Comparison of ENCODE assay signal across 11 cellular contexts in the genomic region with DNA sequence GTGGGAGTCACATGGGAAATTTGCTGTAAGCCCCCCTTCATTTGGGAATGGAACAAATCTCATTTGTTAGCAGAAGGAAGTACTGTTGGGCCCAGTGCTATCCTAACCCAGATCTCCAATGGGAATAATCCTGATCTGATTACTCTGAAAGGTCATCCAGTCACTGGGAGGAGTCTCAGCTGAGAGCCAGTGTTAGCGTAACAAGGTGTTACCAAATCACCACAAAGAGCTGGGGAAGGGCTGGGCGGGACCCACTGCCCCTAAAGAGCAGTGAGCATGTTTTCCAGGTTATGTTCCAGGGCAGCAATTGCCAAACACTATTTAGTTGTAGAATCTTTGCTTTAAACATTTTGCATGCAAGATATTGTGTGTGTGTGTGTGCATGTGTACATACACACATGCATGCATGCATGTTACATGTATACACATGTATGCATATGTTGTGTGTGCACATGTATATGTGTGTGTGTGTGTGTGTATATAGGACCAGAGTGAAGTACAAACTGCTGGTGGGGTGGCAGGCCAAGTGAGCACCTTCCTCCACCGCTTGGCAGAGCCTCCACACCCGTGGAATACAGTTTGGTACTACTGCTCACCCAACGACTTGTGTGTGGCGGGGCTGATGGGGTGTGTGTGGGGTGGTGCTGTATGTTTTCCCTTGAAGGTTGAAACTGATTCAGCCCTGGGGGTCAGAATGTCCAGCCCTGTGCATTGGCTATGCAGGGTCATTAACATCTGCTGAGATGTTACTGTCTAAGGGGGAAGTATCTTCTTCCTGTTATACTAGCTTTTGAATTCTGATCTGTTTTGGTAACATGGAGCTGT. TPM values are rescaled to one million over a fixed set of nuclear protein-coding genes. Genes with fewer than 3 reads are reported as not detected.
DNase-seq lines count a peak whose midpoint lies in the region; ATAC-seq and TF ChIP-seq lines count a peak whose summit lies in the region.
"Had no signal": no experiment of that assay in that cellular context is flagged by ENCODE, and none has a peak within 500 bp of the region (broad histone marks: within the 10 kb centered on the region; RNA-seq: fewer than 3 reads in every experiment).

No MANE protein-coding gene starts in this region.

- no peak overlapping the region for H2AFZ ChIP-seq in SU-DHL-6 (ENCODE audit: low read depth, low read length, severe bottlenecking)

- TF ChIP-seq EP300 in esophagus muscularis mucosa (IDR thresholded peaks at IDR 0.05) = no peak

- no peaks in the 10 kb centered on the region for H3K27me3 ChIP-seq in SU-DHL-6 (ENCODE audit: low read length)
- peaks cover 0 to 4% (median 0%) of the 10 kb centered on the region in 4 donors for H3K27me3 ChIP-seq in esophagus muscularis mucosa
- H3K27me3 ChIP-seq: ascending aorta, SJSA1 had no signal

- no peak for DNase-seq in natural killer cell treated with Interleukin-12 subunit alpha and Interleukin-12 subunit beta and Interleukin-15 and Interleukin-18, amount 100 ng/mL, for 72 hours (ENCODE audit: low spot score)
- DNase-seq in globus pallidus (ENCODE audit: low spot score) (no peak), RPMI8226 (no peak), esophagus muscularis mucosa (ENCODE audit: extremely low spot score) (no peak)
- DNase-seq in stimulated activated CD4-positive, alpha-beta T cell treated with anti-CD3 and anti-CD28 coated beads, Interleukin-4, amount 100 ng/mL, for 4 hours = no peak

- H3F3A ChIP-seq in SU-DHL-6 (ENCODE audit: insufficient read depth) = peaks cover 77% of the 10 kb centered on the region

- H3K9ac ChIP-seq in SU-DHL-6 (ENCODE audit: low read length) = peak overlapping the region; percentile 55

- H3K27ac Mint-ChIP-seq in natural killer cell treated with Interleukin-12 subunit alpha and Interleukin-12 subunit beta and Interleukin-15 and Interleukin-18, amount 100 ng/mL, for 72 hours = no peak overlapping the region

- peaks cover 18% of the 10 kb centered on the region for H3K36me3 ChIP-seq in SU-DHL-6 (ENCODE audit: low read length)
- H3K36me3 ChIP-seq in esophagus muscularis mucosa = peaks cover 0 to 9% (median 0%) of the 10 kb centered on the region in 4 donors
- H3K36me3 ChIP-seq: ascending aorta, SJSA1 had no signal

- H3K4me1 Mint-ChIP-seq in natural killer cell treated with Interleukin-12 subunit alpha and Interleukin-12 subunit beta and Interleukin-15 and Interleukin-18, amount 100 ng/mL, for 72 hours (ENCODE audit: low read depth in 2 of 2) = peaks cover 24 to 43% of the 10 kb centered on the region in 2 donors

- TF ChIP-seq POLR2A in esophagus muscularis mucosa (IDR thresholded peaks at IDR 0.05; ENCODE audit: low read depth) = no peak

- peaks cover 0 to 15% (median 12%) of the 10 kb centered on the region in 4 donors for H3K4me1 ChIP-seq in esophagus muscularis mucosa
- H3K4me1 ChIP-seq: ascending aorta, SJSA1 had no signal

- no peaks in the 10 kb centered on the region for H3K9me3 ChIP-seq in SU-DHL-6 (ENCODE audit: insufficient read depth, low read length)
- peaks cover 0 to 14% (median 0%) of the 10 kb centered on the region in 4 donors for H3K9me3 ChIP-seq in esophagus muscularis mucosa

- H3K4me3 ChIP-seq in SU-DHL-6 (ENCODE audit: insufficient read depth, low read length, poor library complexity, severe bottlenecking) (peak overlapping the region; percentile 0), esophagus muscularis mucosa (no peak overlapping the region)
- H3K4me3 ChIP-seq: ascending aorta, SJSA1 had no signal

- H3K27ac ChIP-seq in SU-DHL-6 (ENCODE audit: low read depth, low read length) (peak overlapping the region; percentile 97), esophagus muscularis mucosa (replicated peaks in 1 of 4) (no peak overlapping the region)
- H3K27ac ChIP-seq: SJSA1 had no signal

- H3K4me3 Mint-ChIP-seq in natural killer cell treated with Interleukin-12 subunit alpha and Interleukin-12 subunit beta and Interleukin-15 and Interleukin-18, amount 100 ng/mL, for 72 hours = no peak overlapping the region

- ATAC-seq in GM19023 (IDR thresholded peaks at IDR 0.05; ENCODE audit: unreplicated experiment) = peak; percentile 28
- ATAC-seq in HG02763 (IDR thresholded peaks at IDR 0.05; ENCODE audit: unreplicated experiment) = peak; percentile 19
- ATAC-seq in natural killer cell treated with Interleukin-12 subunit alpha and Interleukin-12 subunit beta and Interleukin-15 and Interleukin-18, amount 100 ng/mL, for 72 hours = peak; percentile 35 to 46

- intact Hi-C loops in esophagus muscularis mucosa (cut with DNase I) = no loop called here

- no peak for TF ChIP-seq CTCF in SU-DHL-6 (IDR thresholded peaks at IDR 0.05; ENCODE audit: insufficient read depth, low read length, poor library complexity, severe bottlenecking)
- TF ChIP-seq CTCF in esophagus muscularis mucosa (IDR thresholded peaks at IDR 0.05) = no peak

- H3K9me3 Mint-ChIP-seq in natural killer cell treated with Interleukin-12 subunit alpha and Interleukin-12 subunit beta and Interleukin-15 and Interleukin-18, amount 100 ng/mL, for 72 hours = peaks cover 3% of the 10 kb centered on the region

- H3K79me2 ChIP-seq in SU-DHL-6 (ENCODE audit: insufficient read depth, low read length) = peaks cover 61% of the 10 kb centered on the region

- no peaks in the 10 kb centered on the region for H3K27me3 Mint-ChIP-seq in natural killer cell treated with Interleukin-12 subunit alpha and Interleukin-12 subunit beta and Interleukin-15 and Interleukin-18, amount 100 ng/mL, for 72 hours

- H3K36me3 Mint-ChIP-seq in natural killer cell treated with Interleukin-12 subunit alpha and Interleukin-12 subunit beta and Interleukin-15 and Interleukin-18, amount 100 ng/mL, for 72 hours = peaks cover 21% of the 10 kb centered on the region

- H3K9me2 ChIP-seq in SU-DHL-6 (replicated peaks; ENCODE audit: insufficient read depth, low read length) = no peaks in the 10 kb centered on the region

- peak overlapping the region; percentile 81 for H3K4me2 ChIP-seq in SU-DHL-6 (ENCODE audit: low read depth, low read length, poor library complexity, severe bottlenecking)

- WGBS in esophagus muscularis mucosa = 72% methylated on average over 6 of the region's 6 CpGs

- no peaks in the 10 kb centered on the region for H4K20me1 ChIP-seq in SU-DHL-6 (ENCODE audit: low read depth, low read length)

RNA-seq across cellular contexts. Expression of gene INPP5D, which starts 15.2 kb away (rescaled TPM):
- total RNA-seq in natural killer cell treated with Interleukin-12 subunit alpha and Interleukin-12 subunit beta and Interleukin-15 and Interleukin-18, amount 100 ng/mL, for 72 hours = 100 to 1,000 TPM; 136 to 155 TPM
- total RNA-seq in esophagus muscularis mucosa = 10 to 100 TPM in 3 of 4 donors, 1 to 10 TPM in 1; 8.0 to 12.5 (median 11.9) TPM

RNA-seq across cellular contexts. Expression of gene NEU2, which starts 42.9 kb away (rescaled TPM):
- total RNA-seq in natural killer cell treated with Interleukin-12 subunit alpha and Interleukin-12 subunit beta and Interleukin-15 and Interleukin-18, amount 100 ng/mL, for 72 hours = not detected
- not detected for total RNA-seq in esophagus muscularis mucosa
- total RNA-seq: ascending aorta, kidney epithelial cell, SJSA1 had no signal

Comparison
In these comparisons a context has a peak if more than half of its experiments do, and no peak if none do; other contexts are left out.
1. RNA of gene INPP5D, which starts 15.2 kb away (total RNA-seq): 136 to 155 TPM in natural killer cell treated with Interleukin-12 subunit alpha and Interleukin-12 subunit beta and Interleukin-15 and Interleukin-18, amount 100 ng/mL, for 72 hours; 8.0 to 12.5 TPM in esophagus muscularis mucosa; every median in the first group is over 10 times any median in the second.
2. Peak in every context shown above with its lines, with median percentiles within 50 percentile points of each other: ATAC-seq.